In genomic region chr5:143749581-143750204, GRCh38 we compare ENCODE assay signal across 21 cellular contexts.
DNase-seq lines count a peak whose midpoint lies in the region; ATAC-seq, FAIRE-seq and TF ChIP-seq lines count a peak whose summit lies in the region.
"Had no signal": no experiment of that assay in that cellular context is flagged by ENCODE, and none has a peak within 500 bp of the region (broad histone marks: within the 10 kb centered on the region; RNA-seq: fewer than 3 reads in every experiment).

No MANE protein-coding gene starts in this region.

- H3K4me1 ChIP-seq in body of pancreas = no peaks in the 10 kb centered on the region
- H3K4me1 ChIP-seq in pancreas = no peaks in the 10 kb centered on the region

- no peaks in the 10 kb centered on the region for H3K4me1 Mint-ChIP-seq in activated CD8-positive, alpha-beta memory T cell treated with anti-CD3 and anti-CD28 coated beads, Interleukin-2, amount 10 ng/mL, durations not matched to agents 7 days and 5 days
- H3K4me1 Mint-ChIP-seq: IgD-negative memory B cell had no signal

- no peaks in the 10 kb centered on the region for H3K27me3 ChIP-seq in body of pancreas
- peaks cover 0 to 5% (median 0%) of the 10 kb centered on the region in 4 donors for H3K27me3 ChIP-seq in pancreas

- FAIRE-seq in pancreas (lab: Jason Lieb, UNC) = peak; percentile 59
- FAIRE-seq: G401.6, GM19239 had no signal

- peaks cover 3% of the 10 kb centered on the region for H3K27me3 Mint-ChIP-seq in activated CD8-positive, alpha-beta memory T cell treated with anti-CD3 and anti-CD28 coated beads, Interleukin-2, amount 10 ng/mL, durations not matched to agents 7 days and 5 days
- H3K27me3 Mint-ChIP-seq: CD4-positive, alpha-beta T cell; IgD-negative memory B cell had no signal

- TF ChIP-seq POLR2A in body of pancreas (IDR thresholded peaks at IDR 0.05) = no peak

- no peak overlapping the region for H3K27ac ChIP-seq in body of pancreas
- no peak overlapping the region for H3K27ac ChIP-seq in pancreas
- H3K27ac ChIP-seq: GM23248 had no signal

- CTCF ChIA-PET in activated CD8-positive, alpha-beta memory T cell treated with anti-CD3 and anti-CD28 coated beads, Interleukin-2, amount 10 ng/mL, durations not matched to agents 7 days and 5 days (lab: Charles Lee) = no interaction called here

- H3K36me3 Mint-ChIP-seq in activated CD8-positive, alpha-beta memory T cell treated with anti-CD3 and anti-CD28 coated beads, Interleukin-2, amount 10 ng/mL, durations not matched to agents 7 days and 5 days = no peaks in the 10 kb centered on the region

- DNase-seq in HCEC 1CT = peak; percentile 22
- no peak for DNase-seq in body of pancreas
- DNase-seq in iris pigment epithelial cell (ENCODE audit: low read depth) = peak; percentile 11
- DNase-seq in pancreas = no peak
- DNase-seq in iPS-NIHi7 (ENCODE audit: extremely low spot score) = no peak
- no peak for DNase-seq in Right ventricle myocardium superior
- no peak for DNase-seq in stimulated activated CD4-positive, alpha-beta T cell treated with anti-CD3 and anti-CD28 coated beads, Interleukin-4, amount 100 ng/mL, for 4 hours
- DNase-seq in activated CD8-positive, alpha-beta memory T cell treated with anti-CD3 and anti-CD28 coated beads, Interleukin-2, amount 10 ng/mL, durations not matched to agents 7 days and 5 days = no peak
- DNase-seq: Calu3; CD4-positive, alpha-beta T cell; GM23248; NCI-H1417; NCI-H1930; NCI-H2171; NCI-H446 treated with DMSO at 0.1 percent for 48 hours; NCI-H748 treated with DMSO at 0.1 percent for 48 hours; SHP77 had no signal

- intact Hi-C loops in body of pancreas (cut with DNase I) = no loop called here
- intact Hi-C loops in pancreas (cut with DNase I) = no loop called here
- intact Hi-C loops in Right ventricle myocardium superior (cut with DNase I) = no loop called here

- TF ChIP-seq CTCF in body of pancreas (IDR thresholded peaks at IDR 0.05) (no peak), pancreas (IDR thresholded peaks at IDR 0.05) (no peak)

- H3K36me3 ChIP-seq in body of pancreas (replicated peaks in 1 of 2; ENCODE audit: insufficient read depth in 1 of 2, low read depth in 2 of 2) = no peaks in the 10 kb centered on the region
- no peaks in the 10 kb centered on the region for H3K36me3 ChIP-seq in pancreas

- H3K4me3 Mint-ChIP-seq in activated CD8-positive, alpha-beta memory T cell treated with anti-CD3 and anti-CD28 coated beads, Interleukin-2, amount 10 ng/mL, durations not matched to agents 7 days and 5 days = no peak overlapping the region
- H3K4me3 Mint-ChIP-seq: CD4-positive, alpha-beta T cell; IgD-negative memory B cell had no signal

- peak; percentile 48 for ATAC-seq in body of pancreas
- peak in 2 of 4 donors; percentile 60 to 66 for ATAC-seq in pancreas
- no peak for ATAC-seq in Right ventricle myocardium superior (ENCODE audit: poor library complexity)
- no peak for ATAC-seq in activated CD8-positive, alpha-beta memory T cell treated with anti-CD3 and anti-CD28 coated beads, Interleukin-2, amount 10 ng/mL, durations not matched to agents 7 days and 5 days
- ATAC-seq: Panc1 had no signal

- no peak overlapping the region for H3K27ac Mint-ChIP-seq in activated CD8-positive, alpha-beta memory T cell treated with anti-CD3 and anti-CD28 coated beads, Interleukin-2, amount 10 ng/mL, durations not matched to agents 7 days and 5 days
- H3K27ac Mint-ChIP-seq: CD4-positive, alpha-beta T cell; IgD-negative memory B cell had no signal

- no peaks in the 10 kb centered on the region for H3K9me3 Mint-ChIP-seq in activated CD8-positive, alpha-beta memory T cell treated with anti-CD3 and anti-CD28 coated beads, Interleukin-2, amount 10 ng/mL, durations not matched to agents 7 days and 5 days (ENCODE audit: low read depth)
- H3K9me3 Mint-ChIP-seq: CD4-positive, alpha-beta T cell; IgD-negative memory B cell had no signal

- H3K9me3 ChIP-seq in body of pancreas (no peaks in the 10 kb centered on the region), pancreas (no peaks in the 10 kb centered on the region)

- H3K4me3 ChIP-seq in body of pancreas = no peak overlapping the region
- H3K4me3 ChIP-seq in pancreas = no peak overlapping the region
- H3K4me3 ChIP-seq: GM23248 had no signal

Comparison
In these comparisons a context has a peak if more than half of its experiments do, and no peak if none do; other contexts are left out.
1. DNase-seq: peak in HCEC 1CT (single experiment) and iris pigment epithelial cell (single experiment); none in body of pancreas (0 of 4), pancreas (0 of 6), iPS-NIHi7 (single experiment), Right ventricle myocardium superior (single experiment), stimulated activated CD4-positive, alpha-beta T cell treated with anti-CD3 and anti-CD28 coated beads, Interleukin-4, amount 100 ng/mL, for 4 hours (0 of 2) and activated CD8-positive, alpha-beta memory T cell treated with anti-CD3 and anti-CD28 coated beads, Interleukin-2, amount 10 ng/mL, durations not matched to agents 7 days and 5 days (single experiment).